In the genomic region with DNA sequence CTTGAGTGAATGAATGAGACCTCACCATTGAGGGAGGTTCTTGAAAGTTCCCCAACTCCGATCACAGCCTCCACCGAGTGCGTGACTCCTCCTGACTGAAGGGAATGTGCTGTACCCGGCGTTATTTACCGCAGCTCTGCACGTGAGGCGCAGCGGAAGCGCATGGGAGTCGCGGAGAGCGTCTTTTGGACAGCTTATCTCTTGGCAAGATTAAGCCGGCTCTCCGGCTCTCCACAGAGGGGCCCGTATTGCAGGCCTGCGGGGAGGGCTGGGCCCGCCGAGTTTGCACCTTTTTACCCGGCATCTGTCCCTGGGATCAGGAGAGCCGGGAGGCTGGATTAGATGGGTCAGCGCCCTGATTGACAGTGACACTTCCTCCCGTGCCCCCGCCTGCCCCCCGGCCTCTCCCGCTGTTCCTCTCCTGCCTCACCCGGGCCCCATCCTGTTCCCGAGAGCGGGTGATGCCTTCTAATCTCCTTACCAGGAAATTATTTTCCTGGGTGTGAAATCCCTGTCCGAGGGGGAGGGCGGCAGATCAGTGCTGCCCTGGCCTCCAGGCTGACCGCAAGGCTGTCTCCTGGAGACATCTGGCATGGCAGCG, we compare ENCODE assay signal across 24 cellular contexts.
DNase-seq lines count a peak whose midpoint lies in the region; TF ChIP-seq lines count a peak whose summit lies in the region.
"Had no signal": no experiment of that assay in that cellular context is flagged by ENCODE, and none has a peak within 500 bp of the region (broad histone marks: within the 10 kb centered on the region; RNA-seq: fewer than 3 reads in every experiment).

No MANE protein-coding gene starts in this region.

- in situ Hi-C loops in ACHN (cut with HindIII; ENCODE audit: low pct_ligation_motif_present, low pct_unique_long_range_greater_than_20kb, low sequenced_read_pairs): no loop called here

- no peaks in the 10 kb centered on the region for H3K27me3 ChIP-seq in hepatocyte
- H3K27me3 ChIP-seq: Peyer's patch had no signal

- no peaks in the 10 kb centered on the region for H4K20me1 ChIP-seq in hepatocyte (ENCODE audit: insufficient read depth, poor library complexity, severe bottlenecking)

- no peaks in the 10 kb centered on the region for H3K9me2 ChIP-seq in hepatocyte (replicated peaks; ENCODE audit: insufficient read depth)

- TF ChIP-seq CTCF in fibroblast of mammary gland (conservative IDR thresholded peaks at IDR 0.05; ENCODE audit: control insufficient read depth, insufficient read depth, low read depth, low read length) (no peak), hepatocyte (IDR thresholded peaks at IDR 0.05; ENCODE audit: poor library complexity) (no peak), retinal pigment epithelial cell (conservative IDR thresholded peaks at IDR 0.05; ENCODE audit: low read depth, low read length) (no peak)

- peak; percentile 99 for DNase-seq in NCI-H82 (lab: John Stamatoyannopoulos, UW)
- DNase-seq in fibroblast of mammary gland (ENCODE audit: low read depth): peak; percentile 41
- DNase-seq in hepatocyte (ENCODE audit: low spot score): peak; percentile 80
- DNase-seq in retinal pigment epithelial cell (ENCODE audit: low read depth): peak; percentile 49
- DNase-seq in ACHN: no peak
- DNase-seq in NCI-H345 treated with DMSO at 0.1 percent for 48 hours (lab: John Stamatoyannopoulos, UW; ENCODE audit: unreplicated experiment): no peak
- no peak for DNase-seq in NCI-H69 (lab: John Stamatoyannopoulos, UW)
- DNase-seq: activated CD8-positive, alpha-beta T cell treated with anti-CD3 and anti-CD28 coated beads, Interleukin-2, amount 10 ng/mL, durations not matched to agents 7 days and 5 days; activated effector memory CD4-positive, alpha-beta T cell treated with Interleukin-2 at 50 U/mL for 16 hours; activated naive CD8-positive, alpha-beta T cell treated with anti-CD3 and anti-CD28 coated beads, Interleukin-2, amount 10 ng/mL, durations not matched to agents 7 days and 5 days; activated T-cell treated with anti-CD3 and anti-CD28 coated beads for 4 hours; effector CD4-positive, alpha-beta T cell; EL; foreskin melanocyte; NCI-H2081; NCI-H446; NK-92 treated with Interleukin-12 subunit alpha and Interleukin-12 subunit beta, amount 100 ng/mL, for 24 hours; Peyer's patch; psoas muscle; stimulated activated CD4-positive, alpha-beta T cell treated with anti-CD3 and anti-CD28 coated beads, Interleukin-4, amount 100 ng/mL, for 1 hour; T-cell had no signal

- H3K4me3 ChIP-seq in fibroblast of mammary gland (ENCODE audit: control insufficient read depth, low read depth, low read length): no peak overlapping the region
- H3K4me3 ChIP-seq in hepatocyte: no peak overlapping the region
- no peak overlapping the region for H3K4me3 ChIP-seq in retinal pigment epithelial cell (ENCODE audit: low read length)
- H3K4me3 ChIP-seq: HAP-1, Peyer's patch, psoas muscle, SJSA1 had no signal

- peaks cover 25% of the 10 kb centered on the region for H3K4me1 ChIP-seq in hepatocyte (ENCODE audit: insufficient read depth)
- H3K4me1 ChIP-seq: HAP-1, Peyer's patch had no signal

- 54% methylated on average over 33 of the region's 33 CpGs for WGBS in hepatocyte (ENCODE audit: low lambda C conversion rate, missing lambda C conversion rate)

- H3K4me2 ChIP-seq in hepatocyte: peak overlapping the region; percentile 20

- H2AFZ ChIP-seq in hepatocyte: no peak overlapping the region

- no peaks in the 10 kb centered on the region for H3K36me3 ChIP-seq in hepatocyte (replicated peaks; ENCODE audit: insufficient read depth, low read depth)
- H3K36me3 ChIP-seq: HAP-1, Peyer's patch, SJSA1 had no signal

- H3K27ac ChIP-seq in hepatocyte: peak overlapping the region; percentile 70
- H3K27ac ChIP-seq: epithelial cell of prostate, Peyer's patch, psoas muscle, SJSA1 had no signal

- no peaks in the 10 kb centered on the region for H3K9me3 ChIP-seq in hepatocyte (ENCODE audit: low read depth)
- H3K9me3 ChIP-seq: HAP-1, Peyer's patch, psoas muscle, SJSA1 had no signal

- H3K79me2 ChIP-seq in hepatocyte: no peaks in the 10 kb centered on the region

Comparison
In these comparisons a context has a peak if more than half of its experiments do, and no peak if none do; other contexts are left out.
1. DNase-seq: peak in NCI-H82 (single experiment), fibroblast of mammary gland (single experiment), hepatocyte (single experiment) and retinal pigment epithelial cell (single experiment); none in ACHN (single experiment), NCI-H345 treated with DMSO at 0.1 percent for 48 hours (single experiment) and NCI-H69 (single experiment).